Comparison of ENCODE assay signal across 2 cellular contexts in the genomic region with DNA sequence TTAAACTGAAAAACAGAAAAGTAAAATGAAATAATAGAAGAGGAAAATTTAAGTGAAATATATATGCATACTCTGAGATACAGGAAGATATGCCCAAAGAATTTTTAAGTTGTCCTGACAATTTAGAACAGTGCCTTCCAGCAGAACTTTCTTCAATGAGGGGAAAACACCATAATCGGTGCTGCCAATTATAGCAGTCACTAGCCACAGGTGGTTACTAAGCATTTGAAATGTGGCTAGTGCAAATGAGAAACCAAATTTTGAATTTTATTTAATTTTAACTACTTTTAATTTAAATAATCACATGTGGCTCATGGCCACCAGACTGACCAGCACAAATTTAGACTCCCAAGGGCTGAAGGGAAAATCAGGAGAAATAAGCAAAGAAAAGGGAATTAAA.
A peak's percentile ranks its signal among the peaks of the same experiment; 100 is the strongest.
TF ChIP-seq lines count a peak whose summit lies in the region.

No MANE protein-coding gene starts in this region.

TF ChIP-seq in HEK293, 187 proteins besides CTCF, POLR2A, EP300 and RAD21:
- TF ChIP-seq ZNF223 (tag by site-specific recombination; IDR thresholded peaks at IDR 0.05): no peak
- TF ChIP-seq ZNF24 (tag by site-specific recombination; IDR thresholded peaks at IDR 0.05): no peak
- peak; percentile 68 for TF ChIP-seq SCRT2 (tag by site-specific recombination; IDR thresholded peaks at IDR 0.05)

TF ChIP-seq in GM12878, 131 proteins besides CTCF, POLR2A, EP300 and RAD21:
- TF ChIP-seq MEF2B (IDR thresholded peaks at IDR 0.05; ENCODE audit: partially characterized antibody, poor library complexity, severe bottlenecking) (peak; percentile 16), NBN (IDR thresholded peaks at IDR 0.05) (no peak)
- TF ChIP-seq, protein P1, sequence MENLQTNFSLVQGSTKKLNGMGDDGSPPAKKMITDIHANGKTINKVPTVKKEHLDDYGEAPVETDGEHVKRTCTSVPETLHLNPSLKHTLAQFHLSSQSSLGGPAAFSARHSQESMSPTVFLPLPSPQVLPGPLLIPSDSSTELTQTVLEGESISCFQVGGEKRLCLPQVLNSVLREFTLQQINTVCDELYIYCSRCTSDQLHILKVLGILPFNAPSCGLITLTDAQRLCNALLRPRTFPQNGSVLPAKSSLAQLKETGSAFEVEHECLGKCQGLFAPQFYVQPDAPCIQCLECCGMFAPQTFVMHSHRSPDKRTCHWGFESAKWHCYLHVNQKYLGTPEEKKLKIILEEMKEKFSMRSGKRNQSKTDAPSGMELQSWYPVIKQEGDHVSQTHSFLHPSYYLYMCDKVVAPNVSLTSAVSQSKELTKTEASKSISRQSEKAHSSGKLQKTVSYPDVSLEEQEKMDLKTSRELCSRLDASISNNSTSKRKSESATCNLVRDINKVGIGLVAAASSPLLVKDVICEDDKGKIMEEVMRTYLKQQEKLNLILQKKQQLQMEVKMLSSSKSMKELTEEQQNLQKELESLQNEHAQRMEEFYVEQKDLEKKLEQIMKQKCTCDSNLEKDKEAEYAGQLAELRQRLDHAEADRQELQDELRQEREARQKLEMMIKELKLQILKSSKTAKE (IDR thresholded peaks at IDR 0.05; ENCODE audit: low read depth, poor library complexity, severe bottlenecking): no peak
TF ChIP-seq in GM12878: peak in this region for 1.
